10 cellular contexts compared by ENCODE assay signal in genomic region chr6:148509789-148510581, GRCh38.
DNase-seq lines count a peak whose midpoint lies in the region; ATAC-seq, FAIRE-seq and TF ChIP-seq lines count a peak whose summit lies in the region.
"Had no signal": no experiment of that assay in that cellular context is flagged by ENCODE, and none has a peak within 500 bp of the region (broad histone marks: within the 10 kb centered on the region; RNA-seq: fewer than 3 reads in every experiment).

No MANE protein-coding gene starts in this region.

- H3K27me3 Mint-ChIP-seq in astrocyte (ENCODE audit: low read depth, unreplicated experiment): no peaks in the 10 kb centered on the region
- H3K27me3 Mint-ChIP-seq in stimulated activated memory B cell treated with anti-CD40 and anti-IgM and Interleukin-4, amounts not matched to agents 10 μg/mL and 1 μg/mL and 100 μg/mL, for 72 hours: peaks cover 28% of the 10 kb centered on the region

- peaks cover 31% of the 10 kb centered on the region for H3K4me1 Mint-ChIP-seq in astrocyte (ENCODE audit: low read depth, unreplicated experiment)
- H3K4me1 Mint-ChIP-seq in stimulated activated memory B cell treated with anti-CD40 and anti-IgM and Interleukin-4, amounts not matched to agents 10 μg/mL and 1 μg/mL and 100 μg/mL, for 72 hours: peaks cover 18% of the 10 kb centered on the region

- no peaks in the 10 kb centered on the region for H3K9me3 Mint-ChIP-seq in astrocyte (ENCODE audit: unreplicated experiment)
- no peaks in the 10 kb centered on the region for H3K9me3 Mint-ChIP-seq in stimulated activated memory B cell treated with anti-CD40 and anti-IgM and Interleukin-4, amounts not matched to agents 10 μg/mL and 1 μg/mL and 100 μg/mL, for 72 hours

- peak overlapping the region; percentile 79 for H3K4me3 ChIP-seq in astrocyte (ENCODE audit: insufficient read depth, low read depth, low read length)

- ATAC-seq in stimulated activated memory B cell treated with anti-CD40 and anti-IgM and Interleukin-4, amounts not matched to agents 10 μg/mL and 1 μg/mL and 100 μg/mL, for 72 hours: peak; percentile 61
- ATAC-seq in GM21367 (IDR thresholded peaks at IDR 0.05; ENCODE audit: unreplicated experiment): no peak

- peak overlapping the region; percentile 84 for H3K4me3 Mint-ChIP-seq in astrocyte (ENCODE audit: unreplicated experiment)
- H3K4me3 Mint-ChIP-seq in stimulated activated memory B cell treated with anti-CD40 and anti-IgM and Interleukin-4, amounts not matched to agents 10 μg/mL and 1 μg/mL and 100 μg/mL, for 72 hours: peak overlapping the region; percentile 18

- H3K4me1 ChIP-seq in astrocyte (ENCODE audit: insufficient read depth, low read length): peaks cover 22% of the 10 kb centered on the region

- peak overlapping the region; percentile 89 for H3K4me2 ChIP-seq in astrocyte (ENCODE audit: low read length)

- no peaks in the 10 kb centered on the region for H3K27me3 ChIP-seq in astrocyte (ENCODE audit: insufficient read depth, low read length)

- H3K27ac ChIP-seq in astrocyte (ENCODE audit: low read depth, low read length): peak overlapping the region; percentile 84
- H3K27ac ChIP-seq: epithelial cell of prostate had no signal

- H3K9ac ChIP-seq in astrocyte (ENCODE audit: low read length): peak overlapping the region; percentile 90

- DNase-seq in D341Med (ENCODE audit: low spot score): peak; percentile 55
- DNase-seq in GOT3 (lab: John Stamatoyannopoulos, UW): peak; percentile 62
- DNase-seq in NCI-H1105 (lab: John Stamatoyannopoulos, UW): peak; percentile 27
- DNase-seq in astrocyte (ENCODE audit: low read depth): peak; percentile 96
- DNase-seq in iris pigment epithelial cell (ENCODE audit: low read depth): peak; percentile 96
- DNase-seq in ecto neural progenitor cell (ENCODE audit: low spot score): no peak

- H2AFZ ChIP-seq in astrocyte (ENCODE audit: low read depth, low read length): peak overlapping the region; percentile 22

- peak overlapping the region; percentile 96 for H3K27ac Mint-ChIP-seq in astrocyte (ENCODE audit: unreplicated experiment)
- no peak overlapping the region for H3K27ac Mint-ChIP-seq in stimulated activated memory B cell treated with anti-CD40 and anti-IgM and Interleukin-4, amounts not matched to agents 10 μg/mL and 1 μg/mL and 100 μg/mL, for 72 hours

- H3K36me3 ChIP-seq in astrocyte (ENCODE audit: insufficient read depth, low read length): no peaks in the 10 kb centered on the region

- H4K20me1 ChIP-seq in astrocyte (ENCODE audit: insufficient read depth, low read length): no peaks in the 10 kb centered on the region

- FAIRE-seq in astrocyte (lab: Jason Lieb, UNC): peak; percentile 89
- FAIRE-seq: H1 had no signal

- H3K9me3 ChIP-seq in astrocyte (ENCODE audit: insufficient read depth, low read depth, low read length): no peaks in the 10 kb centered on the region

- peaks cover 11% of the 10 kb centered on the region for H3K79me2 ChIP-seq in astrocyte (ENCODE audit: insufficient read depth, low read length)

- TF ChIP-seq CTCF in astrocyte (IDR thresholded peaks at IDR 0.05; ENCODE audit: insufficient read depth, low read depth, low read length): no peak

- H3K36me3 Mint-ChIP-seq in astrocyte (ENCODE audit: low read depth, unreplicated experiment): peaks cover 1% of the 10 kb centered on the region
- H3K36me3 Mint-ChIP-seq in stimulated activated memory B cell treated with anti-CD40 and anti-IgM and Interleukin-4, amounts not matched to agents 10 μg/mL and 1 μg/mL and 100 μg/mL, for 72 hours: no peaks in the 10 kb centered on the region
